ENCODE assay signal across 11 cellular contexts in genomic region chr5:32852535-32852934, GRCh38.
DNase-seq lines count a peak whose midpoint lies in the region; ATAC-seq and TF ChIP-seq lines count a peak whose summit lies in the region.
"Had no signal": no experiment of that assay in that cellular context is flagged by ENCODE, and none has a peak within 500 bp of the region (broad histone marks: within the 10 kb centered on the region; RNA-seq: fewer than 3 reads in every experiment).

No MANE protein-coding gene starts in this region.

- H3K27ac Mint-ChIP-seq in activated CD4-positive, alpha-beta T cell treated with anti-CD3 and anti-CD28 coated beads for 36 hours = no peak overlapping the region
- H3K27ac Mint-ChIP-seq: T-helper 1 cell treated with Interleukin-12 subunit alpha and Interleukin-12 subunit beta and Interleukin-4 antibody, amounts not matched to agents 30 μg/mL and 1 μg/mL, for 36 hours had no signal

- H2AFZ ChIP-seq in Loucy (ENCODE audit: low read length) = 0 out of 2 replicates have a peak overlapping the region, but pooled peaks have one; percentile 65

- H3K36me3 Mint-ChIP-seq in activated CD4-positive, alpha-beta T cell treated with anti-CD3 and anti-CD28 coated beads for 36 hours (ENCODE audit: low read depth) = no peaks in the 10 kb centered on the region

- peaks cover 3% of the 10 kb centered on the region for H3K9me3 Mint-ChIP-seq in activated CD4-positive, alpha-beta T cell treated with anti-CD3 and anti-CD28 coated beads for 36 hours (ENCODE audit: low read depth)

- DNase-seq in AG09319 (ENCODE audit: extremely low read depth, low read depth) = peak; percentile 64
- peak; percentile 84 for DNase-seq in dedifferentiated amniotic fluid mesenchymal stem cell (ENCODE audit: extremely low spot score)
- peak; percentile 22 to 23 for DNase-seq in lung microvascular endothelial cell (ENCODE audit: low read depth in 2 of 2)
- DNase-seq in substantia nigra (lab: John Stamatoyannopoulos, UW) = no peak
- DNase-seq in activated CD4-positive, alpha-beta T cell treated with anti-CD3 and anti-CD28 coated beads for 36 hours = no peak
- DNase-seq: effector CD4-positive, alpha-beta T cell; stimulated activated CD4-positive, alpha-beta T cell treated with anti-CD3 and anti-CD28 coated beads, Interleukin-4, amount 100 ng/mL, for 24 hours had no signal

- H3K4me3 Mint-ChIP-seq in activated CD4-positive, alpha-beta T cell treated with anti-CD3 and anti-CD28 coated beads for 36 hours = no peak overlapping the region
- H3K4me3 Mint-ChIP-seq: T-helper 1 cell treated with Interleukin-12 subunit alpha and Interleukin-12 subunit beta and Interleukin-4 antibody, amounts not matched to agents 30 μg/mL and 1 μg/mL, for 36 hours had no signal

- H3K9ac ChIP-seq in Loucy (ENCODE audit: low read depth, low read length, poor library complexity, severe bottlenecking) = peak overlapping the region; percentile 10

- H3K9me3 ChIP-seq in Loucy (ENCODE audit: insufficient read depth, low read depth, low read length) = no peaks in the 10 kb centered on the region; the same call in 1 of the 2 replicates

- no peaks in the 10 kb centered on the region for H4K20me1 ChIP-seq in Loucy (ENCODE audit: insufficient read depth, low read length, poor library complexity, severe bottlenecking)

- H3K4me1 ChIP-seq in Loucy (ENCODE audit: insufficient read depth, low read length, poor library complexity, severe bottlenecking) = peaks cover 29% of the 10 kb centered on the region

- ATAC-seq in HG02938 (IDR thresholded peaks at IDR 0.05; ENCODE audit: unreplicated experiment) (no peak), GM21528 (IDR thresholded peaks at IDR 0.05; ENCODE audit: low FRiP score, unreplicated experiment) (no peak)
- no peak for ATAC-seq in activated CD4-positive, alpha-beta T cell treated with anti-CD3 and anti-CD28 coated beads for 36 hours

- peaks cover 4% of the 10 kb centered on the region for H3K27me3 Mint-ChIP-seq in activated CD4-positive, alpha-beta T cell treated with anti-CD3 and anti-CD28 coated beads for 36 hours

- no peak overlapping the region for H3K4me2 ChIP-seq in Loucy (ENCODE audit: low read depth, low read length, poor library complexity, severe bottlenecking)

- H3F3A ChIP-seq in Loucy (ENCODE audit: low read depth) = no peaks in the 10 kb centered on the region

- no peak overlapping the region for H3K4me3 ChIP-seq in Loucy (ENCODE audit: low read length, poor library complexity, severe bottlenecking)

- intact Hi-C loops in activated CD4-positive, alpha-beta T cell treated with anti-CD3 and anti-CD28 coated beads for 36 hours (cut with DNase I, micrococcal nuclease) = no loop called here

- H3K27me3 ChIP-seq in Loucy (ENCODE audit: insufficient read depth, low read length, poor library complexity, severe bottlenecking) = no peaks in the 10 kb centered on the region

- no peaks in the 10 kb centered on the region for H3K4me1 Mint-ChIP-seq in activated CD4-positive, alpha-beta T cell treated with anti-CD3 and anti-CD28 coated beads for 36 hours

- H3K36me3 ChIP-seq in Loucy (ENCODE audit: insufficient read depth, low read length) = no peaks in the 10 kb centered on the region

- POLR2A ChIA-PET in activated CD4-positive, alpha-beta T cell treated with anti-CD3 and anti-CD28 coated beads for 36 hours (lab: Charles Lee) = no interaction called here

- H3K9me2 ChIP-seq in Loucy (replicated peaks; ENCODE audit: low read depth, low read length) = no peaks in the 10 kb centered on the region

- no peak overlapping the region for H3K27ac ChIP-seq in substantia nigra (ENCODE audit: low read depth, low read length, poor library complexity, severe bottlenecking)

- CTCF ChIA-PET in activated CD4-positive, alpha-beta T cell treated with anti-CD3 and anti-CD28 coated beads for 36 hours (lab: Charles Lee) = interaction anchor here (0.6 kb wide), 1 partner anchor 28 kb away, joined by 3 read pairs; no protein-coding TSS in a partner anchor

- TF ChIP-seq CTCF in AG09319 (IDR thresholded peaks at IDR 0.05; ENCODE audit: low read depth, low read length) (peak; percentile 52), Loucy (conservative IDR thresholded peaks at IDR 0.05; ENCODE audit: low read length) (peak; percentile 81)

- H3K79me2 ChIP-seq in Loucy (ENCODE audit: insufficient read depth, low read length) = no peaks in the 10 kb centered on the region

Comparison
In these comparisons a context has a peak if more than half of its experiments do, and no peak if none do; other contexts are left out.
1. DNase-seq: peak in AG09319 (single experiment), dedifferentiated amniotic fluid mesenchymal stem cell (single experiment) and lung microvascular endothelial cell (2 of 2); none in substantia nigra (0 of 49) and activated CD4-positive, alpha-beta T cell treated with anti-CD3 and anti-CD28 coated beads for 36 hours (single experiment).